In the genomic region with DNA sequence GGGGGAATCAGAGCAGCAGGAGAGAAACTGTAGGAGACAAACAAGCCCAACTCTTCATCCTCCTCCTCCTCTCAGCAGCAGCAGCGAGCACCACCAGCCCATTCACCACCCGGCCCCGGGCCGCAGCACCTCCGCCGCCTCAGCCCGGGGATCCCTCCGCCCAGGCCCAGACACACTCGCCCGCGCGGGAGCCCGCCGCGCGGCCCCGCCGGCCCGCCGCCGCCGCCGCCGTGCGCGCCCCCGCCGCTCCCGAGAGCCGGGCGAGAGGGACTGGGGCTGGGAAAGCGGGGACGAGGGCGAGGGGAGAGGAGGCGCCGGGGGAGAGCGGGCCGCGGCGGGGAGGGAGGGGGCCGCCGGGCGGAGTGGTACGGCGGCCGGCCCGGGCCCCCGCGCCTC, we compare ENCODE assay signal across 8 cellular contexts. TPM values are rescaled to one million over a fixed set of nuclear protein-coding genes. Genes with fewer than 3 reads are reported as not detected.
DNase-seq lines count a peak whose midpoint lies in the region; ATAC-seq and TF ChIP-seq lines count a peak whose summit lies in the region.

Gene PHF21A, minus strand, starts transcription at position 127 of the 396 bp plus-strand sequence. CDS start 37,235 bp downstream, outside the sequence.

- no peaks in the 10 kb centered on the region for H3K36me3 ChIP-seq in colonic mucosa

- H3K9me3 ChIP-seq in colonic mucosa: no peaks in the 10 kb centered on the region

- no peaks in the 10 kb centered on the region for H3K4me1 ChIP-seq in colonic mucosa

- H3K4me3 ChIP-seq in AG09309 (ENCODE audit: control insufficient read depth, low read depth, low read length) (peak within 1 kb of the TSS; percentile 68), colonic mucosa (peak within 1 kb of the TSS; percentile 64)

- peak within 1 kb of the TSS; percentile 96 for H3K27ac ChIP-seq in colonic mucosa

- DNase-seq in AG09309 (ENCODE audit: low read depth): peak; percentile 86
- peak; percentile 28 for DNase-seq in NCI-H510A treated with DMSO at 0.1 percent for 48 hours (lab: John Stamatoyannopoulos, UW)
- peak; percentile 86 to 89 for DNase-seq in activated CD4-positive, alpha-beta T cell treated with anti-CD3 and anti-CD28 coated beads for 4 hours
- DNase-seq in colonic mucosa: peak; percentile 89
- DNase-seq in left lobe of liver (ENCODE audit: low spot score): peak; percentile 92
- DNase-seq in stimulated activated CD4-positive, alpha-beta T cell treated with anti-CD3 and anti-CD28 coated beads, Interleukin-4, amount 100 ng/mL, for 1 hour: peak; percentile 89

- TF ChIP-seq CTCF in AG09309 (IDR thresholded peaks at IDR 0.05; ENCODE audit: control insufficient read depth, insufficient read depth, low read depth, low read length, missing control alignments) (no peak), colonic mucosa (IDR thresholded peaks at IDR 0.05) (no peak)

- H3K27me3 ChIP-seq in colonic mucosa: no peaks in the 10 kb centered on the region

- ATAC-seq in GM19023 (IDR thresholded peaks at IDR 0.05; ENCODE audit: unreplicated experiment) (peak; percentile 46), HG03196 (IDR thresholded peaks at IDR 0.05; ENCODE audit: unreplicated experiment) (peak; percentile 50), left lobe of liver (peak; percentile 85)

- peak within 1 kb of the TSS; percentile 88 to 91 for H3K9ac ChIP-seq in colonic mucosa (ENCODE audit: low read depth in 2 of 2, low read length in 2 of 2)

- intact Hi-C loops in colonic mucosa (cut with DNase I): loop anchor here (10.0 kb wide), 1 partner anchor 113 kb away; no protein-coding TSS in a partner anchor

RNA-seq across cellular contexts. Expression of gene PHF21A, which starts in this region (rescaled TPM):
- total RNA-seq in colonic mucosa (10 to 100 TPM; 17.0 to 19.1 TPM), left lobe of liver (8.2 TPM)

Comparison
In these comparisons a context has a peak if more than half of its experiments do, and no peak if none do; other contexts are left out.
1. Peak in every context shown above with its lines: DNase-seq, ATAC-seq, H3K4me3 ChIP-seq and H3K27ac ChIP-seq.
2. DNase-seq: peak in every context shown above with its lines; median percentile 92 in left lobe of liver; 89 in colonic mucosa; 89 in stimulated activated CD4-positive, alpha-beta T cell treated with anti-CD3 and anti-CD28 coated beads, Interleukin-4, amount 100 ng/mL, for 1 hour; 88 in activated CD4-positive, alpha-beta T cell treated with anti-CD3 and anti-CD28 coated beads for 4 hours; 86 in AG09309; 28 in NCI-H510A treated with DMSO at 0.1 percent for 48 hours.